Comparison of ENCODE assay signal across 1 cellular context in genomic region chr4:74283614-74284013, GRCh38.
TF ChIP-seq lines count a peak whose summit lies in the region.

No MANE protein-coding gene starts in this region.

TF ChIP-seq in SK-N-SH, 30 proteins besides CTCF, POLR2A, EP300 and RAD21 (continued from another document):
- TF ChIP-seq SMC3 (IDR thresholded peaks at IDR 0.05; ENCODE audit: low read depth, low read length) = no peak
- no peak for TF ChIP-seq USF2 (IDR thresholded peaks at IDR 0.05; ENCODE audit: borderline replicate concordance, low read depth, low read length)
- TF ChIP-seq FOSL2 (IDR thresholded peaks at IDR 0.05; ENCODE audit: borderline replicate concordance, low read depth) = peak; percentile 86
- peak; percentile 31; the same call in 1 of the 2 replicates for TF ChIP-seq ZBTB33 (IDR thresholded peaks at IDR 0.05; ENCODE audit: borderline replicate concordance, low read depth)
- TF ChIP-seq MEF2A (IDR thresholded peaks at IDR 0.05; ENCODE audit: borderline replicate concordance, low read depth) = no peak
- peak; percentile 78 for TF ChIP-seq TCF12 (IDR thresholded peaks at IDR 0.05)
- 0 out of 2 replicates have a peak, but pooled peaks have one; percentile 39 for TF ChIP-seq TEAD4 (IDR thresholded peaks at IDR 0.05; ENCODE audit: borderline replicate concordance, insufficient read depth)
- no peak for TF ChIP-seq MXI1 (IDR thresholded peaks at IDR 0.05; ENCODE audit: low read depth, low read length)
- no peak for TF ChIP-seq IRF3 (IDR thresholded peaks at IDR 0.05; ENCODE audit: low read depth, low read length)
- peak; percentile 12; the same call in 1 of the 2 replicates for TF ChIP-seq REST (IDR thresholded peaks at IDR 0.05; ENCODE audit: low read depth, low read length)
- no peak for TF ChIP-seq YY1 (IDR thresholded peaks at IDR 0.05; ENCODE audit: low read depth)
- TF ChIP-seq NRF1 (IDR thresholded peaks at IDR 0.05; ENCODE audit: low read depth, low read length) = no peak
- TF ChIP-seq TAF1 (IDR thresholded peaks at IDR 0.05; ENCODE audit: borderline replicate concordance, low read depth, low read length) = no peak
- no peak for TF ChIP-seq FOXM1 (IDR thresholded peaks at IDR 0.05; ENCODE audit: low read depth)
- peak; percentile 79 for TF ChIP-seq NFIC (IDR thresholded peaks at IDR 0.05; ENCODE audit: borderline replicate concordance)
- peak; percentile 42; the same call in 1 of the 2 replicates for TF ChIP-seq SIN3A (IDR thresholded peaks at IDR 0.05; ENCODE audit: borderline replicate concordance, low read depth, low read length)
- no peak for TF ChIP-seq RCOR1 (IDR thresholded peaks at IDR 0.05; ENCODE audit: low read length)
- TF ChIP-seq PBX3 (IDR thresholded peaks at IDR 0.05) = peak; percentile 96
- peak; percentile 91 for TF ChIP-seq JUND (IDR thresholded peaks at IDR 0.05)
- no peak for TF ChIP-seq USF1 (IDR thresholded peaks at IDR 0.05; ENCODE audit: borderline replicate concordance, low read depth)
